Comparison of ENCODE assay signal across 25 cellular contexts in the genomic region with DNA sequence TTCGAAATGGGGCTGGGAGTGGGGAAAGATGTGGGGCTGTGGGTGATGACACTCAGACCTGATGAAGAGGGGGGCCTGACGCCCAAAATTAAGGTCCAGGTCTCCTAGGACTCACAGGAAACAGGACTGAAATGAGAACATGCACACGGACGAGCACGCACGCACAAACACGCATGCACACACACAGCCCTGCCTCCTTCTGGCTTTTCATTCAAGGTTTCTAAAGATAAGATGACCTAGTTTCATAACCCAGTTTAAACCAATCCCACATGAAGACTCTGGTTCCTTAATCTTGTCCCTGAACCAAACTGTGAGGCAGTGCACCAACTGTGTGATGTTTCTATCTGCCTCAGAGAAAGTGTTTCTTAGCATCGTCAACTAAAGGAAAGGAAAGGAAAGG.
"Had no signal": no experiment of that assay in that cellular context is flagged by ENCODE, and none has a peak within 500 bp of the region (broad histone marks: within the 10 kb centered on the region; RNA-seq: fewer than 3 reads in every experiment).

No MANE protein-coding gene starts in this region.

- DNase-seq: activated CD4-positive, alpha-beta T cell treated with anti-CD3 and anti-CD28 coated beads for 1 hour; activated gamma-delta T cell treated with Interleukin-2 at 50 U/mL for 16 hours; activated T-cell treated with anti-CD3 and anti-CD28 coated beads, Interleukin-2, amount 50 U/mL, for 1 hour; cerebellar nuclear complex; esophagus squamous epithelium; gastrocnemius medialis; islet precursor cell; left colon; lower lobe of right lung; naive thymus-derived CD8-positive, alpha-beta T cell; stimulated activated CD4-positive, alpha-beta T cell treated with anti-CD3 and anti-CD28 coated beads, Interleukin-2, amount 100 ng/mL, for 48 hours; stimulated activated CD8-positive, alpha-beta memory T cell treated with anti-CD3 and anti-CD28 coated beads, Interleukin-4, amount 100 ng/mL, for 48 hours; stimulated activated naive B cell treated with anti-CD40 and anti-IgM and Interleukin-4, amounts not matched to agents 10 μg/mL and 1 μg/mL and 100 μg/mL, for 72 hours; T-helper 1 cell; transverse colon; WERI-Rb-1 had no signal

- H3K9ac ChIP-seq: parathyroid adenoma had no signal

- FAIRE-seq: astrocyte, TTC549 had no signal

- H3K4me3 ChIP-seq: breast epithelium, coronary artery, esophagus squamous epithelium, gastrocnemius medialis, lower lobe of right lung, transverse colon, vagina had no signal

- H3K27ac ChIP-seq: breast epithelium, coronary artery, esophagus squamous epithelium, gastrocnemius medialis, lower lobe of right lung, neutrophil, parathyroid adenoma, transverse colon, vagina, WERI-Rb-1 had no signal

- H2AFZ ChIP-seq: parathyroid adenoma had no signal

- H3K4me1 ChIP-seq: breast epithelium, esophagus squamous epithelium, gastrocnemius medialis, lower lobe of right lung, parathyroid adenoma, transverse colon, vagina had no signal

- H3K36me3 ChIP-seq: breast epithelium, esophagus squamous epithelium, gastrocnemius medialis, lower lobe of right lung, neutrophil, transverse colon, vagina, WERI-Rb-1 had no signal

- H3K9me3 ChIP-seq: breast epithelium, esophagus squamous epithelium, gastrocnemius medialis, lower lobe of right lung, neutrophil, transverse colon, vagina had no signal

- H3K27me3 ChIP-seq: breast epithelium, esophagus squamous epithelium, gastrocnemius medialis, vagina had no signal

- ATAC-seq: activated naive CD4-positive, alpha-beta T cell treated with anti-CD3 and anti-CD28 coated beads, Interleukin-2, amount 50 U/mL, for 72 hours; gastrocnemius medialis; left colon; lower lobe of right lung; naive thymus-derived CD8-positive, alpha-beta T cell; sciatic nerve; stimulated activated naive B cell treated with anti-CD40 and anti-IgM and Interleukin-4, amounts not matched to agents 10 μg/mL and 1 μg/mL and 100 μg/mL, for 72 hours had no signal

- H3K79me2 ChIP-seq: parathyroid adenoma had no signal
